23 cellular contexts compared by ENCODE assay signal in genomic region chr6:36662380-36662779, GRCh38. TPM values are rescaled to one million over a fixed set of nuclear protein-coding genes. Genes with fewer than 3 reads are reported as not detected.
DNase-seq lines count a peak whose midpoint lies in the region; ATAC-seq and TF ChIP-seq lines count a peak whose summit lies in the region.
"Had no signal": no experiment of that assay in that cellular context is flagged by ENCODE, and none has a peak within 500 bp of the region (broad histone marks: within the 10 kb centered on the region; RNA-seq: fewer than 3 reads in every experiment).

No MANE protein-coding gene starts in this region.

- DNase-seq in CD8-positive, alpha-beta T cell = peak in 1 of 7 experiments; percentile 30
- DNase-seq in GM23338 (ENCODE audit: low spot score) (no peak), glutamatergic neuron (no peak)
- DNase-seq in activated CD8-positive, alpha-beta T cell treated with anti-CD3 and anti-CD28 coated beads, Interleukin-2, amount 10 ng/mL, durations not matched to agents 7 days and 5 days = no peak
- peak in 2 of 10 donors; percentile 46 to 54 for DNase-seq in naive thymus-derived CD8-positive, alpha-beta T cell
- DNase-seq: activated CD4-positive, alpha-beta T cell treated with anti-CD3 and anti-CD28 coated beads for 1 hour; activated CD8-positive, alpha-beta memory T cell treated with anti-CD3 and anti-CD28 coated beads, Interleukin-2, amount 10 ng/mL, durations not matched to agents 7 days and 5 days; Caco-2; mammary epithelial cell; NCI-H526 treated with DMSO at 0.1 percent for 48 hours; OCI-M1; retina; SHP77; spleen; stimulated activated CD4-positive, alpha-beta T cell treated with anti-CD3 and anti-CD28 coated beads, Interleukin-4, amount 100 ng/mL, for 1 hour had no signal

- H3K27ac ChIP-seq in CD8-positive, alpha-beta T cell (ENCODE audit: low read depth, low read length) = no peak overlapping the region
- no peak overlapping the region for H3K27ac ChIP-seq in GM23338 (ENCODE audit: low read depth)
- H3K27ac ChIP-seq: spleen had no signal

- no peaks in the 10 kb centered on the region for H4K20me1 ChIP-seq in GM23338 (replicated peaks; ENCODE audit: insufficient read depth)

- H3K4me1 Mint-ChIP-seq in CD8-positive, alpha-beta T cell (ENCODE audit: low read depth) = peaks cover 16% of the 10 kb centered on the region
- H3K4me1 Mint-ChIP-seq in GM23338 (peaks cover 24% of the 10 kb centered on the region), glutamatergic neuron (ENCODE audit: low read depth, unreplicated experiment) (peaks cover 16% of the 10 kb centered on the region)
- H3K4me1 Mint-ChIP-seq in activated CD8-positive, alpha-beta T cell treated with anti-CD3 and anti-CD28 coated beads, Interleukin-2, amount 10 ng/mL, durations not matched to agents 7 days and 5 days (ENCODE audit: low read depth) = peaks cover 17% of the 10 kb centered on the region
- peaks cover 0 to 36% (median 16%) of the 10 kb centered on the region in 4 donors for H3K4me1 Mint-ChIP-seq in naive thymus-derived CD8-positive, alpha-beta T cell

- H2AFZ ChIP-seq in GM23338 = peak overlapping the region; percentile 63; the same call in 1 of the 2 replicates

- peak overlapping the region; percentile 11 for H3K27ac Mint-ChIP-seq in CD8-positive, alpha-beta T cell
- H3K27ac Mint-ChIP-seq in GM23338 (no peak overlapping the region), glutamatergic neuron (ENCODE audit: unreplicated experiment) (no peak overlapping the region)
- no peak overlapping the region for H3K27ac Mint-ChIP-seq in activated CD8-positive, alpha-beta T cell treated with anti-CD3 and anti-CD28 coated beads, Interleukin-2, amount 10 ng/mL, durations not matched to agents 7 days and 5 days
- peak overlapping the region in 7 of 10 donors; percentile 22 to 80 (median 75) for H3K27ac Mint-ChIP-seq in naive thymus-derived CD8-positive, alpha-beta T cell
- H3K27ac Mint-ChIP-seq: activated CD8-positive, alpha-beta memory T cell treated with anti-CD3 and anti-CD28 coated beads, Interleukin-2, amount 10 ng/mL, durations not matched to agents 7 days and 5 days; endodermal cell; stimulated activated naive CD8-positive, alpha-beta T cell treated with anti-CD3 and anti-CD28 coated beads, Interleukin-15, Interleukin-2, amounts not matched to agents 100 ng/mL and 50 ng/mL, for 24 hours had no signal

- H3K27me3 ChIP-seq in CD8-positive, alpha-beta T cell (ENCODE audit: insufficient read depth, low read length) = no peaks in the 10 kb centered on the region
- H3K27me3 ChIP-seq in GM23338 (ENCODE audit: insufficient read depth) = peaks cover 6% of the 10 kb centered on the region; the same call in 1 of the 2 replicates

- H3K79me2 ChIP-seq in GM23338 (replicated peaks; ENCODE audit: insufficient read depth) = no peaks in the 10 kb centered on the region

- no peaks in the 10 kb centered on the region for H3K9me2 ChIP-seq in GM23338 (ENCODE audit: insufficient read depth)

- no peak for TF ChIP-seq CTCF in CD8-positive, alpha-beta T cell (IDR thresholded peaks at IDR 0.05)
- TF ChIP-seq CTCF in GM23338 (conservative IDR thresholded peaks at IDR 0.05; ENCODE audit: low read depth in 2 of 2) (no peak), glutamatergic neuron (IDR thresholded peaks at IDR 0.05; ENCODE audit: partially characterized antibody, unreplicated experiment) (no peak)

- no peaks in the 10 kb centered on the region for H3K9me3 Mint-ChIP-seq in CD8-positive, alpha-beta T cell
- H3K9me3 Mint-ChIP-seq in GM23338 = no peaks in the 10 kb centered on the region
- no peaks in the 10 kb centered on the region for H3K9me3 Mint-ChIP-seq in activated CD8-positive, alpha-beta T cell treated with anti-CD3 and anti-CD28 coated beads, Interleukin-2, amount 10 ng/mL, durations not matched to agents 7 days and 5 days (ENCODE audit: insufficient read depth)
- no peaks in the 10 kb centered on the region for H3K9me3 Mint-ChIP-seq in naive thymus-derived CD8-positive, alpha-beta T cell
- peaks cover 8% of the 10 kb centered on the region for H3K9me3 Mint-ChIP-seq in glutamatergic neuron (ENCODE audit: unreplicated experiment)
- H3K9me3 Mint-ChIP-seq: endodermal cell; stimulated activated naive CD8-positive, alpha-beta T cell treated with anti-CD3 and anti-CD28 coated beads, Interleukin-15, Interleukin-2, amounts not matched to agents 100 ng/mL and 50 ng/mL, for 24 hours had no signal

- no peaks in the 10 kb centered on the region for H3K36me3 Mint-ChIP-seq in CD8-positive, alpha-beta T cell
- no peaks in the 10 kb centered on the region for H3K36me3 Mint-ChIP-seq in GM23338 (ENCODE audit: low read depth)
- H3K36me3 Mint-ChIP-seq in activated CD8-positive, alpha-beta T cell treated with anti-CD3 and anti-CD28 coated beads, Interleukin-2, amount 10 ng/mL, durations not matched to agents 7 days and 5 days (ENCODE audit: low read depth) = no peaks in the 10 kb centered on the region
- no peaks in the 10 kb centered on the region for H3K36me3 Mint-ChIP-seq in naive thymus-derived CD8-positive, alpha-beta T cell
- H3K36me3 Mint-ChIP-seq in glutamatergic neuron (ENCODE audit: unreplicated experiment) = no peaks in the 10 kb centered on the region
- H3K36me3 Mint-ChIP-seq: activated CD8-positive, alpha-beta memory T cell treated with anti-CD3 and anti-CD28 coated beads, Interleukin-2, amount 10 ng/mL, durations not matched to agents 7 days and 5 days had no signal

- no peaks in the 10 kb centered on the region for H3K9me3 ChIP-seq in CD8-positive, alpha-beta T cell (ENCODE audit: low read length)
- H3K9me3 ChIP-seq: Caco-2, spleen had no signal

- peak overlapping the region; percentile 42 for H3K4me3 Mint-ChIP-seq in CD8-positive, alpha-beta T cell
- H3K4me3 Mint-ChIP-seq in GM23338 = no peak overlapping the region
- no peak overlapping the region for H3K4me3 Mint-ChIP-seq in activated CD8-positive, alpha-beta T cell treated with anti-CD3 and anti-CD28 coated beads, Interleukin-2, amount 10 ng/mL, durations not matched to agents 7 days and 5 days
- H3K4me3 Mint-ChIP-seq in naive thymus-derived CD8-positive, alpha-beta T cell = peak overlapping the region; percentile 13 to 71 (median 54)
- H3K4me3 Mint-ChIP-seq in glutamatergic neuron (ENCODE audit: unreplicated experiment) = no peak overlapping the region
- H3K4me3 Mint-ChIP-seq: activated CD8-positive, alpha-beta memory T cell treated with anti-CD3 and anti-CD28 coated beads, Interleukin-2, amount 10 ng/mL, durations not matched to agents 7 days and 5 days; endodermal cell; stimulated activated naive CD8-positive, alpha-beta T cell treated with anti-CD3 and anti-CD28 coated beads, Interleukin-15, Interleukin-2, amounts not matched to agents 100 ng/mL and 50 ng/mL, for 24 hours had no signal

- POLR2A ChIA-PET in CD8-positive, alpha-beta T cell (lab: Charles Lee) = no interaction called here
- POLR2A ChIA-PET in activated CD8-positive, alpha-beta T cell treated with anti-CD3 and anti-CD28 coated beads, Interleukin-2, amount 10 ng/mL, durations not matched to agents 7 days and 5 days (lab: Charles Lee) = interaction anchor here (0.6 to 0.9 kb wide), 2 partner anchors 17 to 218 kb away, joined by 3 read pairs; partner anchors contain the start of gene CDKN1A
- POLR2A ChIA-PET in naive thymus-derived CD8-positive, alpha-beta T cell (lab: Charles Lee) = interaction anchor here (0.6 to 1.9 kb wide), 2 partner anchors 17 to 104 kb away, joined by 7 to 11 read pairs; partner anchors contain the start of gene CDKN1A

- peaks cover 8% of the 10 kb centered on the region; the same call in 1 of the 2 replicates for H3F3A ChIP-seq in GM23338 (replicated peaks; ENCODE audit: low read depth)

- CTCF ChIA-PET in CD8-positive, alpha-beta T cell (lab: Charles Lee) = interaction anchor here (1.2 to 1.3 kb wide), 2 partner anchors 17 to 20 kb away, joined by 3 to 6 read pairs; no protein-coding TSS in a partner anchor
- CTCF ChIA-PET in activated CD8-positive, alpha-beta T cell treated with anti-CD3 and anti-CD28 coated beads, Interleukin-2, amount 10 ng/mL, durations not matched to agents 7 days and 5 days (lab: Charles Lee) = interaction anchor here (0.9 to 2.0 kb wide), 3 partner anchors 12 to 120 kb away, joined by 3 to 5 read pairs (median 4); no protein-coding TSS in a partner anchor

- intact Hi-C loops in CD8-positive, alpha-beta T cell (cut with DNase I, micrococcal nuclease) = no loop called here

- no peak overlapping the region for H3K4me3 ChIP-seq in CD8-positive, alpha-beta T cell (ENCODE audit: low read depth, low read length)
- H3K4me3 ChIP-seq in GM23338 = no peak overlapping the region
- H3K4me3 ChIP-seq: spleen had no signal

- ATAC-seq in CD8-positive, alpha-beta T cell = peak; percentile 81
- ATAC-seq in GM23338 (no peak), HG02973 (IDR thresholded peaks at IDR 0.05; ENCODE audit: unreplicated experiment) (no peak), HG02610 (IDR thresholded peaks at IDR 0.05; ENCODE audit: unreplicated experiment) (no peak), HG03095 (IDR thresholded peaks at IDR 0.05; ENCODE audit: unreplicated experiment) (no peak)
- ATAC-seq in activated CD8-positive, alpha-beta T cell treated with anti-CD3 and anti-CD28 coated beads, Interleukin-2, amount 10 ng/mL, durations not matched to agents 7 days and 5 days = peak; percentile 13
- peak; percentile 78 to 81 for ATAC-seq in naive thymus-derived CD8-positive, alpha-beta T cell
- ATAC-seq: activated CD8-positive, alpha-beta memory T cell treated with anti-CD3 and anti-CD28 coated beads, Interleukin-2, amount 10 ng/mL, durations not matched to agents 7 days and 5 days had no signal

- no peaks in the 10 kb centered on the region for H3K36me3 ChIP-seq in CD8-positive, alpha-beta T cell (ENCODE audit: insufficient read depth, low read length)
- H3K36me3 ChIP-seq in GM23338 (ENCODE audit: insufficient read depth) = no peaks in the 10 kb centered on the region
- H3K36me3 ChIP-seq: spleen had no signal

- H3K4me2 ChIP-seq in GM23338 = no peak overlapping the region

- peaks cover 17% of the 10 kb centered on the region for H3K4me1 ChIP-seq in CD8-positive, alpha-beta T cell (ENCODE audit: insufficient read depth, low read length)
- H3K4me1 ChIP-seq in GM23338 (ENCODE audit: insufficient read depth) = peaks cover 17% of the 10 kb centered on the region
- H3K4me1 ChIP-seq: Caco-2 had no signal

- H3K27me3 Mint-ChIP-seq in CD8-positive, alpha-beta T cell (ENCODE audit: low read depth) = peaks cover 16% of the 10 kb centered on the region
- H3K27me3 Mint-ChIP-seq in GM23338 (ENCODE audit: insufficient read depth, low read depth, poor library complexity) (peaks cover 4% of the 10 kb centered on the region), glutamatergic neuron (ENCODE audit: unreplicated experiment) (peaks cover 7% of the 10 kb centered on the region)
- peaks cover 28% of the 10 kb centered on the region for H3K27me3 Mint-ChIP-seq in activated CD8-positive, alpha-beta T cell treated with anti-CD3 and anti-CD28 coated beads, Interleukin-2, amount 10 ng/mL, durations not matched to agents 7 days and 5 days (ENCODE audit: low read depth)
- peaks cover 6 to 17% (median 13%) of the 10 kb centered on the region in 5 donors for H3K27me3 Mint-ChIP-seq in naive thymus-derived CD8-positive, alpha-beta T cell

RNA-seq across cellular contexts. Expression of gene CDKN1A, which starts 16.1 kb away (rescaled TPM):
- 10 to 100 TPM; 71.3 to 78.7 TPM for total RNA-seq in CD8-positive, alpha-beta T cell
- total RNA-seq in GM23338 (2014; rRNA removed; shearing (Covaris generic)) = 44.4 and 45.6 TPM in 2 replicates
- polyA plus RNA-seq in GM23338 (2016; fragmentation: Nextera tagmentation; extraction: Ambion mirVana) = 31.5 and 34.0 TPM in 2 replicates
- 10 to 100 TPM; 43.4 to 44.2 TPM for total RNA-seq in activated CD8-positive, alpha-beta T cell treated with anti-CD3 and anti-CD28 coated beads, Interleukin-2, amount 10 ng/mL, durations not matched to agents 7 days and 5 days
- total RNA-seq in naive thymus-derived CD8-positive, alpha-beta T cell = 1 to 10 TPM; 1.9 to 2.7 TPM
- 1 to 10 TPM in 1 of 3 donors, under 1 TPM in 2; 0.12 to 2.0 (median 0.28) TPM for polyA plus RNA-seq in naive thymus-derived CD8-positive, alpha-beta T cell
- total RNA-seq in glutamatergic neuron (ENCODE audit: unreplicated experiment) = 41.3 TPM

RNA-seq across cellular contexts. Expression of gene RAB44, which starts 35.2 kb away (rescaled TPM):
- total RNA-seq in CD8-positive, alpha-beta T cell = under 1 TPM in 1 of 2 experiments, not detected in 1; 0.08 TPM
- not detected in 2 replicates for total RNA-seq in GM23338 (2014; rRNA removed; shearing (Covaris generic))
- polyA plus RNA-seq in GM23338 (2016; fragmentation: Nextera tagmentation; extraction: Ambion mirVana) = not detected in 2 replicates
- total RNA-seq in activated CD8-positive, alpha-beta T cell treated with anti-CD3 and anti-CD28 coated beads, Interleukin-2, amount 10 ng/mL, durations not matched to agents 7 days and 5 days = not detected
- total RNA-seq in naive thymus-derived CD8-positive, alpha-beta T cell = not detected
- polyA plus RNA-seq in naive thymus-derived CD8-positive, alpha-beta T cell = not detected
- total RNA-seq in glutamatergic neuron (ENCODE audit: unreplicated experiment) = not detected
- total RNA-seq: activated CD8-positive, alpha-beta memory T cell treated with anti-CD3 and anti-CD28 coated beads, Interleukin-2, amount 10 ng/mL, durations not matched to agents 7 days and 5 days; Caco-2; endodermal cell; H4; kidney epithelial cell had no signal
- polyA plus RNA-seq: fibroblast of lung had no signal

Comparison
In these comparisons a context has a peak if more than half of its experiments do, and no peak if none do; other contexts are left out.
1. ATAC-seq: peak in CD8-positive, alpha-beta T cell (single experiment), activated CD8-positive, alpha-beta T cell treated with anti-CD3 and anti-CD28 coated beads, Interleukin-2, amount 10 ng/mL, durations not matched to agents 7 days and 5 days (single experiment) and naive thymus-derived CD8-positive, alpha-beta T cell (2 of 2); none in GM23338 (single experiment), HG02973 (single experiment), HG02610 (single experiment) and HG03095 (single experiment).
2. H3K27ac Mint-ChIP-seq: peak in CD8-positive, alpha-beta T cell (single experiment) and naive thymus-derived CD8-positive, alpha-beta T cell (7 of 10); none in GM23338 (single experiment), activated CD8-positive, alpha-beta T cell treated with anti-CD3 and anti-CD28 coated beads, Interleukin-2, amount 10 ng/mL, durations not matched to agents 7 days and 5 days (single experiment) and glutamatergic neuron (single experiment).
3. H3K4me3 Mint-ChIP-seq: peak in CD8-positive, alpha-beta T cell (single experiment) and naive thymus-derived CD8-positive, alpha-beta T cell (10 of 10); none in GM23338 (single experiment), activated CD8-positive, alpha-beta T cell treated with anti-CD3 and anti-CD28 coated beads, Interleukin-2, amount 10 ng/mL, durations not matched to agents 7 days and 5 days (single experiment) and glutamatergic neuron (single experiment).
4. RNA of gene CDKN1A, which starts 16.1 kb away (total RNA-seq): 71.3 to 78.7 TPM in CD8-positive, alpha-beta T cell, 44.4 to 45.6 TPM in GM23338, 43.4 to 44.2 TPM in activated CD8-positive, alpha-beta T cell treated with anti-CD3 and anti-CD28 coated beads, Interleukin-2, amount 10 ng/mL, durations not matched to agents 7 days and 5 days and 41.3 TPM in glutamatergic neuron (single experiment); 1.9 to 2.7 TPM in naive thymus-derived CD8-positive, alpha-beta T cell; every median in the first group is over 10 times any median in the second.